Comparison of ENCODE assay signal across 1 cellular context in genomic region chr20:36439040-36439730, GRCh38.
TF ChIP-seq lines count a peak whose summit lies in the region.

No MANE protein-coding gene starts in this region.

TF ChIP-seq in HCT116, 20 proteins besides CTCF, POLR2A, EP300 and RAD21 (continued from another document):
- TF ChIP-seq ZFX (IDR thresholded peaks at IDR 0.05) (no peak), JUND (IDR thresholded peaks at IDR 0.05) (no peak), EGR1 (IDR thresholded peaks at IDR 0.05; ENCODE audit: low read depth) (no peak), FOSL1 (IDR thresholded peaks at IDR 0.05; ENCODE audit: low read depth) (no peak)
